23 cellular contexts compared by ENCODE assay signal in the genomic region with DNA sequence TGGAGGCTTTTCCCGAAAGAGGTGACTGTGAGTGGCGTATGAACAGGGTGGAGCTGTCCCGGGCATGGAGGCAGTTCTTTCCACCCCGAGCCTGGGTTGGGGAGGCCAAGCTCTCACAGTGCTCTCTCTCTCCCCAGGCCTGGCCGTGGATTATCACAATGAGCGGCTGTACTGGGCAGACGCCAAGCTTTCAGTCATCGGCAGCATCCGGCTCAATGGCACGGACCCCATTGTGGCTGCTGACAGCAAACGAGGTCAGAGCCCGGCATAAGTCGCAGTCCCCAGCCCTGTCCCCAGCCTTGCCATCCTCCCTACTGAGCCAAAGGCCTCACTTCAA. TPM values are rescaled to one million over a fixed set of nuclear protein-coding genes. Genes with fewer than 3 reads are reported as not detected.
DNase-seq lines count a peak whose midpoint lies in the region; ATAC-seq, FAIRE-seq and TF ChIP-seq lines count a peak whose summit lies in the region.
"Had no signal": no experiment of that assay in that cellular context is flagged by ENCODE, and none has a peak within 500 bp of the region (broad histone marks: within the 10 kb centered on the region; RNA-seq: fewer than 3 reads in every experiment).

No MANE protein-coding gene starts in this region.

- H3K4me1 ChIP-seq in HepG2 (ENCODE audit: insufficient read depth, low read length) (peaks cover 2% of the 10 kb centered on the region), right lobe of liver (no peaks in the 10 kb centered on the region), mesenchymal stem cell (ENCODE audit: control insufficient read depth, insufficient read depth, low read depth, low read length) (peaks cover 9% of the 10 kb centered on the region), tibial artery (peaks cover 0 to 23% (median 12%) of the 10 kb centered on the region in 4 donors)
- peaks cover 7% of the 10 kb centered on the region for H3K4me1 ChIP-seq in CD8-positive, alpha-beta memory T cell (ENCODE audit: insufficient read depth, low read length)
- H3K4me1 ChIP-seq: uterus had no signal

- in situ Hi-C loops in HepG2 (cut with HindIII; ENCODE audit: extremely low pct_ligation_motif_present, low pct_unique_long_range_greater_than_20kb): no loop called here

- H2BK120ac ChIP-seq in mesenchymal stem cell (ENCODE audit: low read depth, low read length): no peak overlapping the region

- no peak overlapping the region for H4K91ac ChIP-seq in mesenchymal stem cell (ENCODE audit: low read length)

- H2BK12ac ChIP-seq in mesenchymal stem cell (ENCODE audit: low read length in 2 of 2): no peak overlapping the region

- no peaks in the 10 kb centered on the region for H3K36me3 Mint-ChIP-seq in CD8-positive, alpha-beta memory T cell
- H3K36me3 Mint-ChIP-seq: activated naive CD8-positive, alpha-beta T cell had no signal

- H3K4me2 ChIP-seq in HepG2 (ENCODE audit: low read depth, low read length): no peak overlapping the region
- no peak overlapping the region for H3K4me2 ChIP-seq in mesenchymal stem cell (ENCODE audit: low read length, poor library complexity, severe bottlenecking)

- H3K27me3 Mint-ChIP-seq in CD8-positive, alpha-beta memory T cell: peaks cover 10 to 12% of the 10 kb centered on the region in 2 donors

- no peak overlapping the region for H2AK5ac ChIP-seq in mesenchymal stem cell (ENCODE audit: low read length, severe bottlenecking)

- no peak overlapping the region for H3K14ac ChIP-seq in mesenchymal stem cell (ENCODE audit: low read length in 2 of 2)

- H3K23ac ChIP-seq in mesenchymal stem cell (ENCODE audit: low read length in 2 of 2): no peak overlapping the region

- H3K9ac ChIP-seq in HepG2 (ENCODE audit: insufficient read depth, low read depth, low read length) (no peak overlapping the region), mesenchymal stem cell (ENCODE audit: low read length) (peak overlapping the region; percentile 11)

- peaks cover 44 to 77% of the 10 kb centered on the region in 2 experiments for H3K36me3 ChIP-seq in HepG2 (replicated peaks in 1 of 2; ENCODE audit: control insufficient read depth in 1 of 2, insufficient read depth in 2 of 2, low read length in 2 of 2)
- peaks cover 5 to 91% (median 53%) of the 10 kb centered on the region in 4 donors for H3K36me3 ChIP-seq in right lobe of liver
- H3K36me3 ChIP-seq in mesenchymal stem cell (ENCODE audit: control insufficient read depth in 1 of 2, insufficient read depth in 2 of 2, low read depth in 1 of 2, low read length in 2 of 2): peaks cover 92 to 94% of the 10 kb centered on the region in 2 experiments
- H3K36me3 ChIP-seq in tibial artery: peaks cover 71 to 89% (median 84%) of the 10 kb centered on the region in 3 donors
- H3K36me3 ChIP-seq in CD8-positive, alpha-beta memory T cell (ENCODE audit: insufficient read depth, low read length): no peaks in the 10 kb centered on the region
- H3K36me3 ChIP-seq: uterus had no signal

- intact Hi-C loops in HepG2 (cut with micrococcal nuclease; ENCODE audit: unreplicated experiment) (no loop called here), right lobe of liver (cut with DNase I) (loop anchor here in 1 of 2 donors (5.0 kb wide), 1 partner anchor 33 kb away; no protein-coding TSS in a partner anchor), cardiac septum (cut with DNase I) (no loop called here), tibial artery (cut with DNase I; ENCODE audit: low total_unique reads) (no loop called here)

- H3K9me3 ChIP-seq in HepG2 (ENCODE audit: low read length): no peaks in the 10 kb centered on the region
- no peaks in the 10 kb centered on the region for H3K9me3 ChIP-seq in right lobe of liver
- no peaks in the 10 kb centered on the region for H3K9me3 ChIP-seq in mesenchymal stem cell (ENCODE audit: control insufficient read depth, low read length)
- no peaks in the 10 kb centered on the region for H3K9me3 ChIP-seq in tibial artery
- no peaks in the 10 kb centered on the region for H3K9me3 ChIP-seq in CD8-positive, alpha-beta memory T cell (ENCODE audit: low read length)
- H3K9me3 ChIP-seq: mucosa of descending colon, uterus had no signal

- H3K9me3 Mint-ChIP-seq in CD8-positive, alpha-beta memory T cell: no peaks in the 10 kb centered on the region
- H3K9me3 Mint-ChIP-seq: HFFc6 had no signal

- H3K79me1 ChIP-seq in mesenchymal stem cell (replicated peaks; ENCODE audit: low read length, poor library complexity, severe bottlenecking): no peaks in the 10 kb centered on the region

- no TSS peak for BruUV-seq in HepG2 (replicated peaks; lab: Mats Ljungman, UMichigan)

- POLR2A ChIA-PET in HepG2 (lab: Yijun Ruan, JAX): no interaction called here
- POLR2A ChIA-PET in CD8-positive, alpha-beta memory T cell (lab: Charles Lee): no interaction called here

- no peak overlapping the region for H2BK15ac ChIP-seq in mesenchymal stem cell (ENCODE audit: low read depth, poor library complexity, severe bottlenecking)

- peaks cover 7 to 11% (median 7%) of the 10 kb centered on the region in 3 donors for H3K4me1 Mint-ChIP-seq in CD8-positive, alpha-beta memory T cell

- H3K27ac ChIP-seq in HepG2 (ENCODE audit: extremely low read length, insufficient read depth, low read length) (no peak overlapping the region), right lobe of liver (no peak overlapping the region), mesenchymal stem cell (ENCODE audit: low read length, poor library complexity, severe bottlenecking) (no peak overlapping the region), tibial artery (peak overlapping the region; percentile 6 to 34)
- no peak overlapping the region for H3K27ac ChIP-seq in CD8-positive, alpha-beta memory T cell (ENCODE audit: low read depth, low read length)
- H3K27ac ChIP-seq: 22Rv1, epithelial cell of prostate, uterus had no signal

- no peak overlapping the region for H3K18ac ChIP-seq in mesenchymal stem cell (ENCODE audit: low read depth in 1 of 2, low read length in 2 of 2)

- H3K4me3 ChIP-seq in HepG2 (replicated peaks in 1 of 3; ENCODE audit: insufficient read depth in 1 of 3, low read depth in 2 of 3, low read length in 3 of 3): no peak overlapping the region
- no peak overlapping the region for H3K4me3 ChIP-seq in right lobe of liver
- no peak overlapping the region for H3K4me3 ChIP-seq in mesenchymal stem cell (ENCODE audit: insufficient read depth in 1 of 2, low read depth in 1 of 2, low read length in 2 of 2)
- no peak overlapping the region for H3K4me3 ChIP-seq in tibial artery
- H3K4me3 ChIP-seq in CD8-positive, alpha-beta memory T cell (ENCODE audit: low read length): no peak overlapping the region
- H3K4me3 ChIP-seq: mucosa of descending colon, uterus had no signal

- no peak overlapping the region for H3K27ac Mint-ChIP-seq in CD8-positive, alpha-beta memory T cell
- H3K27ac Mint-ChIP-seq: activated naive CD8-positive, alpha-beta T cell had no signal

- no peaks in the 10 kb centered on the region for H3K79me2 ChIP-seq in HepG2 (ENCODE audit: insufficient read depth, low read length)

- no peak for ATAC-seq in HepG2
- no peak for ATAC-seq in right lobe of liver
- no peak for ATAC-seq in HG02759 (IDR thresholded peaks at IDR 0.05; ENCODE audit: unreplicated experiment)
- ATAC-seq: mucosa of descending colon had no signal

- TF ChIP-seq EP300 in HepG2 (IDR thresholded peaks at IDR 0.05; ENCODE audit: low read depth in 2 of 2, low read length in 2 of 2): no peak
- TF ChIP-seq EP300 in HepG2 (CRISPR knock-in tag; IDR thresholded peaks at IDR 0.05; ENCODE audit: borderline replicate concordance): no peak

- peaks cover 7% of the 10 kb centered on the region; the same call in 1 of the 2 replicates for H4K20me1 ChIP-seq in HepG2 (ENCODE audit: insufficient read depth, low read length)

- H2BK5ac ChIP-seq in mesenchymal stem cell (ENCODE audit: low read depth, low read length, poor library complexity, severe bottlenecking): no peak overlapping the region

- FAIRE-seq in HepG2 (lab: Jason Lieb, UNC): no peak
- FAIRE-seq: GM18507 had no signal

- no peak for TF ChIP-seq RAD21 in HepG2 (CRISPR knock-in tag; IDR thresholded peaks at IDR 0.05)

- no peak overlapping the region for H2AFZ ChIP-seq in HepG2 (ENCODE audit: low read length)
- H2AFZ ChIP-seq in mesenchymal stem cell (ENCODE audit: low read depth, low read length): no peak overlapping the region

- no peak overlapping the region for H3K4me3 Mint-ChIP-seq in CD8-positive, alpha-beta memory T cell
- H3K4me3 Mint-ChIP-seq: activated naive CD8-positive, alpha-beta T cell; HFFc6 had no signal

- 80% methylated on average over 4 of the region's 13 CpGs for WGBS in HepG2 (ENCODE audit: low lambda C conversion rate)
- WGBS in right lobe of liver (ENCODE audit: insufficient coverage, low coverage, low lambda C conversion rate, missing lambda C conversion rate): 84% methylated on average over 5 of the region's 13 CpGs
- 92% methylated on average over 13 of the region's 13 CpGs for WGBS in mesenchymal stem cell

- CTCF ChIA-PET in HepG2 (lab: Yijun Ruan, JAX; ENCODE audit: low intra/inter-chr PET ratio, low total read pairs): interaction anchor here (9.8 kb wide), 1 partner anchor 31 kb away, joined by 308 read pairs; a partner anchor contains a TSS
- CTCF ChIA-PET in CD8-positive, alpha-beta memory T cell (lab: Charles Lee): interaction anchor here (5.7 kb wide), 1 partner anchor 34 kb away, joined by 33 read pairs; no protein-coding TSS in a partner anchor

- TF ChIP-seq POLR2A in HepG2 (IDR thresholded peaks at IDR 0.05; ENCODE audit: insufficient read depth in 1 of 2, low read depth in 2 of 2, low read length in 2 of 2): no peak
- no peak for TF ChIP-seq POLR2A in right lobe of liver (IDR thresholded peaks at IDR 0.05)

- no peak for DNase-seq in HepG2 (ENCODE audit: low spot score)
- no peak for DNase-seq in right lobe of liver
- peak; percentile 87 for DNase-seq in cardiac septum (ENCODE audit: low spot score)
- DNase-seq in mesenchymal stem cell: no peak
- peak; percentile 33 to 81 for DNase-seq in tibial artery
- no peak for DNase-seq in COR-L47 (lab: John Stamatoyannopoulos, UW)
- no peak for DNase-seq in CD8-positive, alpha-beta memory T cell
- DNase-seq: activated CD4-positive, CD25-positive, alpha-beta regulatory T cell treated with anti-CD3 and anti-CD28 coated beads, Interleukin-2, amount 50 U/mL, for 72 hours; AML-193; Calu3; foreskin fibroblast; HFFc6; MM.1S; NCI-H1436; NCI-H526 treated with DMSO at 0.1 percent for 48 hours; stimulated activated CD4-positive, alpha-beta T cell treated with anti-CD3 and anti-CD28 coated beads, Interleukin-12 subunit alpha, Interleukin-12 subunit beta, amount 100 ng/mL, for 4 hours; uterus had no signal

- no peak overlapping the region for H3K4ac ChIP-seq in mesenchymal stem cell (ENCODE audit: low read depth in 1 of 2, low read length in 2 of 2)

- TF ChIP-seq CTCF in HepG2 (CRISPR knock-in tag; IDR thresholded peaks at IDR 0.05) (no peak), right lobe of liver (IDR thresholded peaks at IDR 0.05) (no peak), tibial artery (IDR thresholded peaks at IDR 0.05) (no peak)

- H3K27me3 ChIP-seq in HepG2 (ENCODE audit: control insufficient read depth in 1 of 2, insufficient read depth in 2 of 2, low read length in 2 of 2) (no peaks in the 10 kb centered on the region), right lobe of liver (no peaks in the 10 kb centered on the region), mesenchymal stem cell (ENCODE audit: control insufficient read depth in 1 of 2, insufficient read depth in 1 of 2, low read length in 2 of 2) (no peaks in the 10 kb centered on the region), tibial artery (no peaks in the 10 kb centered on the region)
- H3K27me3 ChIP-seq in CD8-positive, alpha-beta memory T cell (ENCODE audit: insufficient read depth, low read length, poor library complexity, severe bottlenecking): peaks cover 6% of the 10 kb centered on the region
- H3K27me3 ChIP-seq: uterus had no signal

- no peak overlapping the region for H4K8ac ChIP-seq in mesenchymal stem cell (ENCODE audit: low read length)

RNA-seq across cellular contexts. Expression of a gene that starts 7.7 kb away (rescaled TPM):
- total RNA-seq in HepG2 (2016; rRNA removed; fragmentation: Illumina TruSeq; extraction: Trizol) (not detected in 2 replicates), right lobe of liver (1 to 10 TPM in 2 of 6 experiments, under 1 TPM in 1, not detected in 3; 0.87 to 1.5 (median 1.2) TPM), cardiac septum (20.0 TPM)
- not detected in 2 replicates for total RNA-seq in HepG2 (2016; cell fraction: cytosol; rRNA removed; fragmentation: Illumina TruSeq; extraction: Trizol; ENCODE audit: low read depth)
- not detected in 2 replicates for total RNA-seq in HepG2 (2016; cell fraction: insoluble cytoplasmic fraction; rRNA removed; fragmentation: Illumina TruSeq; extraction: Trizol)
- total RNA-seq in HepG2 (2016; cell fraction: membrane; rRNA removed; fragmentation: Illumina TruSeq; extraction: Trizol): not detected in 2 replicates
- total RNA-seq in HepG2 (2016; cell fraction: nucleus; rRNA removed; fragmentation: Illumina TruSeq; extraction: Trizol): not detected in 2 replicates
- 0.13 and 0.24 TPM in 2 replicates for polyA plus RNA-seq in HepG2 (2011; rRNA removed)
- 0.18 and 0.24 TPM in 2 replicates for polyA plus RNA-seq in HepG2 (2011; cell fraction: cytosol; rRNA removed)
- 0.54 and 0.55 TPM in 2 replicates for polyA plus RNA-seq in HepG2 (2011; cell fraction: nucleus; rRNA removed)
- 1.9 and 2.5 TPM in 2 replicates for polyA plus RNA-seq in HepG2 (2012)
- polyA plus RNA-seq in HepG2 (2016; cell fraction: cytosol; fragmentation: Illumina TruSeq; extraction: Trizol; ENCODE audit: low read depth): not detected in 2 replicates
- not detected in 2 replicates for polyA plus RNA-seq in HepG2 (2016; cell fraction: insoluble cytoplasmic fraction; fragmentation: Illumina TruSeq; extraction: Trizol; ENCODE audit: low read depth)
- not detected in 2 replicates for polyA plus RNA-seq in HepG2 (2016; cell fraction: membrane; fragmentation: Illumina TruSeq; extraction: Trizol; ENCODE audit: low read depth)
- not detected in 2 replicates for polyA plus RNA-seq in HepG2 (2016; cell fraction: nucleus; fragmentation: Illumina TruSeq; extraction: Trizol; ENCODE audit: insufficient read depth, low read depth)
- 0.30 and 2.2 TPM in 2 replicates for polyA minus RNA-seq in HepG2 (2011; rRNA and poly(A)+ RNA removed; ENCODE audit: low replicate concordance)
- polyA minus RNA-seq in HepG2 (2011; cell fraction: cytosol; rRNA and poly(A)+ RNA removed): not detected in 2 replicates
- polyA minus RNA-seq in HepG2 (2011; cell fraction: nucleus; rRNA and poly(A)+ RNA removed): 0.25 TPM in 1 of 2 replicates, not detected in the other
- polyA plus RNA-seq in mesenchymal stem cell (2013, experiment 1 of 2): 1.8 TPM
- polyA plus RNA-seq in mesenchymal stem cell (2013, experiment 2 of 2): 1.6 TPM
- total RNA-seq in CD8-positive, alpha-beta memory T cell: under 1 TPM; 0.22 to 0.47 TPM
- polyA plus RNA-seq in CD8-positive, alpha-beta memory T cell: not detected

RNA-seq across cellular contexts. Expression of a gene that starts 20.6 kb away (rescaled TPM):
- total RNA-seq in HepG2 (2016; rRNA removed; fragmentation: Illumina TruSeq; extraction: Trizol): 181 and 184 TPM in 2 replicates
- total RNA-seq in HepG2 (2016; cell fraction: cytosol; rRNA removed; fragmentation: Illumina TruSeq; extraction: Trizol; ENCODE audit: low read depth): 34.5 and 40.7 TPM in 2 replicates
- total RNA-seq in HepG2 (2016; cell fraction: insoluble cytoplasmic fraction; rRNA removed; fragmentation: Illumina TruSeq; extraction: Trizol): 185 and 193 TPM in 2 replicates
- 86.2 and 91.5 TPM in 2 replicates for total RNA-seq in HepG2 (2016; cell fraction: membrane; rRNA removed; fragmentation: Illumina TruSeq; extraction: Trizol)
- 87.0 and 104 TPM in 2 replicates for total RNA-seq in HepG2 (2016; cell fraction: nucleus; rRNA removed; fragmentation: Illumina TruSeq; extraction: Trizol)
- polyA plus RNA-seq in HepG2 (2011; rRNA removed): 393 and 420 TPM in 2 replicates
- polyA plus RNA-seq in HepG2 (2011; cell fraction: cytosol; rRNA removed): 388 and 543 TPM in 2 replicates
- polyA plus RNA-seq in HepG2 (2011; cell fraction: nucleus; rRNA removed): 527 and 559 TPM in 2 replicates
- polyA plus RNA-seq in HepG2 (2012): 193 and 317 TPM in 2 replicates
- polyA plus RNA-seq in HepG2 (2016; cell fraction: cytosol; fragmentation: Illumina TruSeq; extraction: Trizol; ENCODE audit: low read depth): 47.3 and 51.9 TPM in 2 replicates
- polyA plus RNA-seq in HepG2 (2016; cell fraction: insoluble cytoplasmic fraction; fragmentation: Illumina TruSeq; extraction: Trizol; ENCODE audit: low read depth): 228 and 257 TPM in 2 replicates
- 85.7 and 97.2 TPM in 2 replicates for polyA plus RNA-seq in HepG2 (2016; cell fraction: membrane; fragmentation: Illumina TruSeq; extraction: Trizol; ENCODE audit: low read depth)
- polyA plus RNA-seq in HepG2 (2016; cell fraction: nucleus; fragmentation: Illumina TruSeq; extraction: Trizol; ENCODE audit: insufficient read depth, low read depth): 161 and 174 TPM in 2 replicates
- 452 and 685 TPM in 2 replicates for polyA minus RNA-seq in HepG2 (2011; rRNA and poly(A)+ RNA removed; ENCODE audit: low replicate concordance)
- polyA minus RNA-seq in HepG2 (2011; cell fraction: cytosol; rRNA and poly(A)+ RNA removed): 216 and 224 TPM in 2 replicates
- 130 and 151 TPM in 2 replicates for polyA minus RNA-seq in HepG2 (2011; cell fraction: nucleus; rRNA and poly(A)+ RNA removed)
- 100 to 1,000 TPM; 157 to 228 (median 194) TPM for total RNA-seq in right lobe of liver
- total RNA-seq in cardiac septum: 38.8 TPM
- 196 TPM for polyA plus RNA-seq in mesenchymal stem cell (2013, experiment 1 of 2)
- 196 TPM for polyA plus RNA-seq in mesenchymal stem cell (2013, experiment 2 of 2)
- total RNA-seq in CD8-positive, alpha-beta memory T cell: 100 to 1,000 TPM; 349 to 352 TPM
- polyA plus RNA-seq in CD8-positive, alpha-beta memory T cell: 34.7 TPM

RNA-seq across cellular contexts. Expression of a gene that starts 42.1 kb away (rescaled TPM):
- total RNA-seq in HepG2 (2016; rRNA removed; fragmentation: Illumina TruSeq; extraction: Trizol) (0.14 and 0.18 TPM in 2 replicates), right lobe of liver (1 to 10 TPM in 5 of 6 experiments, under 1 TPM in 1; 0.98 to 4.5 (median 1.8) TPM), cardiac septum (0.94 TPM)
- total RNA-seq in HepG2 (2016; cell fraction: cytosol; rRNA removed; fragmentation: Illumina TruSeq; extraction: Trizol; ENCODE audit: low read depth): not detected in 2 replicates
- total RNA-seq in HepG2 (2016; cell fraction: insoluble cytoplasmic fraction; rRNA removed; fragmentation: Illumina TruSeq; extraction: Trizol): 0.25 and 0.26 TPM in 2 replicates
- total RNA-seq in HepG2 (2016; cell fraction: membrane; rRNA removed; fragmentation: Illumina TruSeq; extraction: Trizol): not detected in 2 replicates
- total RNA-seq in HepG2 (2016; cell fraction: nucleus; rRNA removed; fragmentation: Illumina TruSeq; extraction: Trizol): 0.34 and 0.62 TPM in 2 replicates
- 0.22 and 0.27 TPM in 2 replicates for polyA plus RNA-seq in HepG2 (2011; rRNA removed)
- polyA plus RNA-seq in HepG2 (2011; cell fraction: cytosol; rRNA removed): 0.05 and 0.17 TPM in 2 replicates
- 1.3 TPM in 2 replicates for polyA plus RNA-seq in HepG2 (2011; cell fraction: nucleus; rRNA removed)
- polyA plus RNA-seq in HepG2 (2012): 0.34 and 0.49 TPM in 2 replicates
- 0.12 TPM in 1 of 2 replicates, not detected in the other for polyA plus RNA-seq in HepG2 (2016; cell fraction: cytosol; fragmentation: Illumina TruSeq; extraction: Trizol; ENCODE audit: low read depth)
- 0.19 and 0.38 TPM in 2 replicates for polyA plus RNA-seq in HepG2 (2016; cell fraction: insoluble cytoplasmic fraction; fragmentation: Illumina TruSeq; extraction: Trizol; ENCODE audit: low read depth)
- polyA plus RNA-seq in HepG2 (2016; cell fraction: membrane; fragmentation: Illumina TruSeq; extraction: Trizol; ENCODE audit: low read depth): 0.18 TPM in 1 of 2 replicates, not detected in the other
- polyA plus RNA-seq in HepG2 (2016; cell fraction: nucleus; fragmentation: Illumina TruSeq; extraction: Trizol; ENCODE audit: insufficient read depth, low read depth): 1.4 and 2.4 TPM in 2 replicates
- polyA minus RNA-seq in HepG2 (2011; rRNA and poly(A)+ RNA removed; ENCODE audit: low replicate concordance): 0.54 TPM in 1 of 2 replicates, not detected in the other
- not detected in 2 replicates for polyA minus RNA-seq in HepG2 (2011; cell fraction: cytosol; rRNA and poly(A)+ RNA removed)
- polyA minus RNA-seq in HepG2 (2011; cell fraction: nucleus; rRNA and poly(A)+ RNA removed): 0.99 and 1.3 TPM in 2 replicates
- polyA plus RNA-seq in mesenchymal stem cell (2013, experiment 1 of 2): 0.61 TPM
- polyA plus RNA-seq in mesenchymal stem cell (2013, experiment 2 of 2): 0.21 TPM
- total RNA-seq in CD8-positive, alpha-beta memory T cell: 1 to 10 TPM in 1 of 2 experiments, under 1 TPM in 1; 0.96 to 1.4 TPM
- not detected for polyA plus RNA-seq in CD8-positive, alpha-beta memory T cell

Comparison
In these comparisons a context has a peak if more than half of its experiments do, and no peak if none do; other contexts are left out.
1. DNase-seq: peak in cardiac septum (single experiment) and tibial artery (2 of 2); none in HepG2 (single experiment), right lobe of liver (0 of 3), mesenchymal stem cell (single experiment), COR-L47 (single experiment) and CD8-positive, alpha-beta memory T cell (0 of 5).
2. H3K27ac ChIP-seq: peak in tibial artery (2 of 2); none in HepG2 (single experiment), right lobe of liver (0 of 3), mesenchymal stem cell (single experiment) and CD8-positive, alpha-beta memory T cell (single experiment).